8 cellular contexts compared by ENCODE assay signal in genomic region chr16:48612621-48613020, GRCh38. TPM values are rescaled to one million over a fixed set of nuclear protein-coding genes. Genes with fewer than 3 reads are reported as not detected.
DNase-seq lines count a peak whose midpoint lies in the region; ATAC-seq and TF ChIP-seq lines count a peak whose summit lies in the region.

No MANE protein-coding gene starts in this region.

- CTCF ChIA-PET in activated B cell treated with CpG ODN at 0.5 μM for 24 hours (lab: Charles Lee), result interaction anchor here (0.6 to 1.9 kb wide), 3 partner anchors 11 to 61 kb away, joined by 3 to 14 read pairs (median 6); no protein-coding TSS in a partner anchor

- peak overlapping the region in 2 of 3 donors; percentile 51 to 63 for H3K27ac ChIP-seq in right lobe of liver
- peak overlapping the region; percentile 80 for H3K27ac ChIP-seq in upper lobe of right lung

- H3K27me3 ChIP-seq in right lobe of liver (no peaks in the 10 kb centered on the region), upper lobe of right lung (no peaks in the 10 kb centered on the region)

- H3K27me3 Mint-ChIP-seq in activated B cell treated with CpG ODN at 0.5 μM for 24 hours, result peaks cover 1% of the 10 kb centered on the region

- peaks cover 30% of the 10 kb centered on the region for H3K4me1 Mint-ChIP-seq in activated B cell treated with CpG ODN at 0.5 μM for 24 hours

- TF ChIP-seq POLR2A in right lobe of liver (IDR thresholded peaks at IDR 0.05), result no peak

- intact Hi-C loops in activated B cell treated with CpG ODN at 0.5 μM for 24 hours (cut with micrococcal nuclease), result loop anchor here (2.0 kb wide), 2 partner anchors 18 to 246 kb away; no protein-coding TSS in a partner anchor
- intact Hi-C loops in right lobe of liver (cut with DNase I), result no loop called here
- intact Hi-C loops in upper lobe of right lung (cut with DNase I), result no loop called here

- H3K4me1 ChIP-seq in right lobe of liver (peaks cover 0 to 17% (median 7%) of the 10 kb centered on the region in 4 donors), upper lobe of right lung (peaks cover 46% of the 10 kb centered on the region)

- ATAC-seq in activated B cell treated with CpG ODN at 0.5 μM for 24 hours (ENCODE audit: low read depth) (no peak), right lobe of liver (no peak), upper lobe of right lung (peak; percentile 2), GM21390 (IDR thresholded peaks at IDR 0.05; ENCODE audit: unreplicated experiment) (no peak), GM19328 (IDR thresholded peaks at IDR 0.05; ENCODE audit: unreplicated experiment) (no peak), HG03039 (IDR thresholded peaks at IDR 0.05; ENCODE audit: unreplicated experiment) (no peak)

- POLR2A ChIA-PET in activated B cell treated with CpG ODN at 0.5 μM for 24 hours (lab: Charles Lee), result interaction anchor here (0.7 to 1.5 kb wide), 4 partner anchors 8 to 229 kb away, joined by 3 to 7 read pairs (median 4); partner anchors contain the start of gene SIAH1

- 61% methylated on average over 2 of the region's 2 CpGs for WGBS in right lobe of liver (ENCODE audit: insufficient coverage, low coverage, low lambda C conversion rate, missing lambda C conversion rate)

- H3K27ac Mint-ChIP-seq in activated B cell treated with CpG ODN at 0.5 μM for 24 hours, result peak overlapping the region; percentile 81

- H3K9me3 ChIP-seq in right lobe of liver (no peaks in the 10 kb centered on the region), upper lobe of right lung (no peaks in the 10 kb centered on the region)

- no peaks in the 10 kb centered on the region for H3K36me3 ChIP-seq in right lobe of liver
- no peaks in the 10 kb centered on the region for H3K36me3 ChIP-seq in upper lobe of right lung

- H3K4me3 ChIP-seq in right lobe of liver, result no peak overlapping the region
- H3K4me3 ChIP-seq in upper lobe of right lung, result no peak overlapping the region

- DNase-seq in stimulated activated CD4-positive, alpha-beta T cell treated with anti-CD3 and anti-CD28 coated beads, Interleukin-15, amount 100 ng/mL, for 24 hours, result peak; percentile 11
- no peak for DNase-seq in stimulated activated CD4-positive, alpha-beta T cell treated with anti-CD3 and anti-CD28 coated beads, Interleukin-12 subunit alpha, Interleukin-12 subunit beta, amount 100 ng/mL, for 4 hours
- DNase-seq in activated B cell treated with CpG ODN at 0.5 μM for 24 hours (no peak), right lobe of liver (no peak), upper lobe of right lung (no peak)

- H3K4me3 Mint-ChIP-seq in activated B cell treated with CpG ODN at 0.5 μM for 24 hours, result peak overlapping the region; percentile 47

- H3K9me3 Mint-ChIP-seq in activated B cell treated with CpG ODN at 0.5 μM for 24 hours, result no peaks in the 10 kb centered on the region

- H3K36me3 Mint-ChIP-seq in activated B cell treated with CpG ODN at 0.5 μM for 24 hours (ENCODE audit: low read depth), result peaks cover 6% of the 10 kb centered on the region

- TF ChIP-seq CTCF in activated B cell treated with CpG ODN at 0.5 μM for 24 hours (IDR thresholded peaks at IDR 0.05) (no peak), right lobe of liver (IDR thresholded peaks at IDR 0.05) (no peak), upper lobe of right lung (IDR thresholded peaks at IDR 0.05) (no peak)

RNA-seq across cellular contexts. Expression of gene N4BP1, which starts 2.6 kb away (rescaled TPM):
- 26.3 and 29.6 TPM in 2 replicates for total RNA-seq in activated B cell treated with CpG ODN at 0.5 μM for 24 hours
- 10 to 100 TPM; 10.5 to 17.8 (median 12.1) TPM for total RNA-seq in right lobe of liver
- 66.5 TPM for total RNA-seq in upper lobe of right lung
